ENCODE assay signal across 8 cellular contexts in the genomic region with DNA sequence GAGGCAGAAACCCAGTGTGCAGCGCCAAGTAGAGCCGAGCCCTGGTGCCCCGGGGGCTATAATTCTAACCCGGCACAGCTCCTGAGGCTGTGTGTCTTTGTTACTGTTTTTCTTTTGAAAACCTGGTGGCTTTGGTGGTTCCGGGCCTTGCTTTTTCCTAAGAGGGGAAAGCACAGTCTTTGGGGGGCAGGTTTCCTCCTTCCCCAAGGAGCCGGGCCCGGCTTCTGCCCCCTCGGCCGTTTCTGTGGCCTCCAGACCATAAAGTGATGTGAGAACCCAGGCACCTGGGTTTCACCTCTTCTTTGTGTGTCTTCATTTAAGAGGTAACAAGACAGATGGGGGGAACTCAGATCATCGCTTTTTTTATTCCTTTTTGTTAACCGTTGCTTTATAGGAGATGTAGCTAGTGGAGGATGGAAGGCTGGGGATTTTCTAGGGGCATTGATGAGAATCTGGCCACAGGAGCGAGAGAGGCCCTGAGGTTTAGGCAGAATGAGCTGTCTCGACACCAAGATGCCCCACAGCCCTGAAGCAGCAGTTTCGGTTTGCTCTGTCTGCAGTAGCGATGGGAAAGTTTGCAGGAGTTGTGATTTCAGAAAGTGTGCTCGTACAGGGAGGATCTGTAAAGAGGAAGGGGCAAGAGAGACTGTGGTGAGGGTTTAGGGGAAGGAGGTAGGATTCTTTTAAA.
DNase-seq lines count a peak whose midpoint lies in the region; ATAC-seq and TF ChIP-seq lines count a peak whose summit lies in the region.

No MANE protein-coding gene starts in this region.

- no peak overlapping the region for H3K4me3 ChIP-seq in colonic mucosa

- ATAC-seq in HG02798 (IDR thresholded peaks at IDR 0.05; ENCODE audit: poor library complexity, unreplicated experiment) (peak; percentile 87), T-cell (replicated peaks in 1 of 4) (peak in 3 of 4 experiments; percentile 33 to 76 (median 72)), sciatic nerve (peak; percentile 34)

- POLR2A ChIA-PET in T-cell (lab: Charles Lee), result no interaction called here

- H3K4me1 Mint-ChIP-seq in activated T-cell treated with anti-CD3 and anti-CD28 coated beads, Interleukin-2, amount 50 U/mL, for 24 hours (ENCODE audit: low read depth), result peaks cover 10% of the 10 kb centered on the region
- H3K4me1 Mint-ChIP-seq in T-cell, result peaks cover 0 to 18% (median 18%) of the 10 kb centered on the region in 3 donors

- peak overlapping the region; percentile 18 for H3K4me3 Mint-ChIP-seq in activated T-cell treated with anti-CD3 and anti-CD28 coated beads, Interleukin-2, amount 50 U/mL, for 24 hours
- H3K4me3 Mint-ChIP-seq in T-cell, result peak overlapping the region; percentile 64 to 75 (median 65)

- intact Hi-C loops in sciatic nerve (cut with DNase I) (no loop called here), colonic mucosa (cut with DNase I) (no loop called here)

- H3K27ac ChIP-seq in colonic mucosa, result no peak overlapping the region

- peaks cover 7% of the 10 kb centered on the region for H3K36me3 Mint-ChIP-seq in activated T-cell treated with anti-CD3 and anti-CD28 coated beads, Interleukin-2, amount 50 U/mL, for 24 hours (ENCODE audit: low read depth)
- H3K36me3 Mint-ChIP-seq in T-cell, result peaks cover 8% of the 10 kb centered on the region

- no peaks in the 10 kb centered on the region for H3K27me3 ChIP-seq in colonic mucosa

- H3K27ac Mint-ChIP-seq in activated T-cell treated with anti-CD3 and anti-CD28 coated beads, Interleukin-2, amount 50 U/mL, for 24 hours, result peak overlapping the region; percentile 53
- peak overlapping the region; percentile 59 to 73 for H3K27ac Mint-ChIP-seq in T-cell

- no peaks in the 10 kb centered on the region for H3K9me3 ChIP-seq in colonic mucosa

- no peaks in the 10 kb centered on the region for H3K4me1 ChIP-seq in colonic mucosa

- no peak overlapping the region for H3K9ac ChIP-seq in colonic mucosa (ENCODE audit: low read depth in 2 of 2, low read length in 2 of 2)

- DNase-seq in activated T-cell treated with anti-CD3 and anti-CD28 coated beads, Interleukin-2, amount 50 U/mL, for 24 hours, result peak; percentile 40
- DNase-seq in activated T-cell treated with anti-CD3 and anti-CD28 coated beads for 4 hours (no peak), T-cell (peak in 8 of 34 experiments; percentile 7 to 26 (median 10)), sciatic nerve (ENCODE audit: low spot score) (no peak), NCI-H774 (lab: John Stamatoyannopoulos, UW) (no peak), colonic mucosa (no peak), HCEC 1CT (no peak)

- CTCF ChIA-PET in T-cell (lab: Charles Lee), result no interaction called here

- no peaks in the 10 kb centered on the region for H3K9me3 Mint-ChIP-seq in activated T-cell treated with anti-CD3 and anti-CD28 coated beads, Interleukin-2, amount 50 U/mL, for 24 hours
- H3K9me3 Mint-ChIP-seq in T-cell, result no peaks in the 10 kb centered on the region

- TF ChIP-seq CTCF in colonic mucosa (IDR thresholded peaks at IDR 0.05), result no peak

- peaks cover 7% of the 10 kb centered on the region for H3K36me3 ChIP-seq in colonic mucosa

- no peaks in the 10 kb centered on the region for H3K27me3 Mint-ChIP-seq in activated T-cell treated with anti-CD3 and anti-CD28 coated beads, Interleukin-2, amount 50 U/mL, for 24 hours
- H3K27me3 Mint-ChIP-seq in T-cell, result no peaks in the 10 kb centered on the region

Comparison
In these comparisons a context has a peak if more than half of its experiments do, and no peak if none do; other contexts are left out.
1. ATAC-seq: peak in every context shown above with its lines; median percentile 87 in HG02798; 72 in T-cell; 34 in sciatic nerve.